Comparison of ENCODE assay signal across 12 cellular contexts in the genomic region with DNA sequence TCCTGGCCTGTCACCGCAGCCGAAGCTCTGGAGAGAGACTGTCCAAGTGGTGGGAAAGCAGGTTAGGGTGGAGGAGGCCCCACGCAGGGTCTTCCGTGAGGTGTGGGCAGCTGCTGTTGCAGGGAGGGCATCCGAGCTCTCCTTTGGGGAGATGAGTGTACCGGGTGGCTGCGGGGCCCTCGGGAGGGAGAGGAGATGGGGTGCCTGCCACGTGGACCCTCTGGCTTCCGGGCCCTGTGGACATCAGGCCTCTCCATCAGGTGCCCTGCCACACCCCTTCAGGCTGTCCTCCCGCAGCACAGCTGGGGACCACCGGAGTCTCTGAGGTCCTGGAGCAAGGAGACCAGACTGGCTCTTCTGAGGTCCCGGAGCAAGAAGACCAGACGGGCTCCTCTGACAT. TPM values are rescaled to one million over a fixed set of nuclear protein-coding genes. Genes with fewer than 3 reads are reported as not detected.
DNase-seq lines count a peak whose midpoint lies in the region; ATAC-seq, FAIRE-seq and TF ChIP-seq lines count a peak whose summit lies in the region.
"Had no signal": no experiment of that assay in that cellular context is flagged by ENCODE, and none has a peak within 500 bp of the region (broad histone marks: within the 10 kb centered on the region; RNA-seq: fewer than 3 reads in every experiment).

No MANE protein-coding gene starts in this region.

- H3K27ac Mint-ChIP-seq in activated CD4-positive, alpha-beta T cell treated with anti-CD3 and anti-CD28 coated beads for 36 hours: no peak overlapping the region
- no peak overlapping the region for H3K27ac Mint-ChIP-seq in activated CD4-positive, alpha-beta memory T cell treated with anti-CD3 and anti-CD28 coated beads, Interleukin-2, amount 10 ng/mL, durations not matched to agents 7 days and 5 days
- H3K27ac Mint-ChIP-seq in glutamatergic neuron (ENCODE audit: unreplicated experiment): peak overlapping the region; percentile 96

- ATAC-seq in activated CD4-positive, alpha-beta T cell treated with anti-CD3 and anti-CD28 coated beads for 36 hours: no peak

- no peak for FAIRE-seq in small intestine (lab: Jason Lieb, UNC)
- FAIRE-seq: GM18507 had no signal

- no peak overlapping the region for H3K9ac ChIP-seq in stomach smooth muscle (ENCODE audit: low read length in 2 of 2)
- H3K9ac ChIP-seq: parathyroid adenoma had no signal

- DNase-seq in activated CD4-positive, alpha-beta T cell treated with anti-CD3 and anti-CD28 coated beads for 36 hours: no peak
- DNase-seq in activated CD4-positive, alpha-beta T cell treated with anti-CD3 and anti-CD28 coated beads, Interleukin-2, amount 50 U/mL, for 1 hour: no peak
- DNase-seq in activated CD4-positive, alpha-beta memory T cell treated with anti-CD3 and anti-CD28 coated beads, Interleukin-2, amount 10 ng/mL, durations not matched to agents 7 days and 5 days: no peak
- no peak for DNase-seq in glutamatergic neuron
- DNase-seq in small intestine: no peak
- DNase-seq in cerebellum (ENCODE audit: low spot score): no peak
- no peak for DNase-seq in NCI-H1436 (lab: John Stamatoyannopoulos, UW)
- DNase-seq: ACHN, NCI-H1694 treated with DMSO at 0.1 percent for 48 hours had no signal

- H3K9me3 ChIP-seq in stomach smooth muscle (ENCODE audit: control insufficient read depth in 2 of 2, low read length in 2 of 2) (no peaks in the 10 kb centered on the region), small intestine (ENCODE audit: control insufficient read depth, low read depth) (no peaks in the 10 kb centered on the region)

- no peak for TF ChIP-seq CTCF in glutamatergic neuron (IDR thresholded peaks at IDR 0.05; ENCODE audit: partially characterized antibody, unreplicated experiment)

- POLR2A ChIA-PET in activated CD4-positive, alpha-beta T cell treated with anti-CD3 and anti-CD28 coated beads for 36 hours (lab: Charles Lee): no interaction called here
- POLR2A ChIA-PET in activated CD4-positive, alpha-beta memory T cell treated with anti-CD3 and anti-CD28 coated beads, Interleukin-2, amount 10 ng/mL, durations not matched to agents 7 days and 5 days (lab: Charles Lee): interaction anchor here (1.5 to 6.2 kb wide), 5 partner anchors 21 to 244 kb away, joined by 3 to 102 read pairs (median 19); a partner anchor contains a TSS

- peaks cover 4 to 13% of the 10 kb centered on the region in 2 donors for H3K36me3 ChIP-seq in stomach smooth muscle (ENCODE audit: control insufficient read depth in 2 of 2, insufficient read depth in 2 of 2, low read length in 2 of 2)
- no peaks in the 10 kb centered on the region for H3K36me3 ChIP-seq in small intestine (ENCODE audit: control insufficient read depth in 2 of 2, insufficient read depth in 2 of 2, low read length in 2 of 2)

- CTCF ChIA-PET in activated CD4-positive, alpha-beta T cell treated with anti-CD3 and anti-CD28 coated beads for 36 hours (lab: Charles Lee): interaction anchor here (1.9 kb wide), 1 partner anchor 67 kb away, joined by 6 read pairs; no protein-coding TSS in a partner anchor
- CTCF ChIA-PET in activated CD4-positive, alpha-beta memory T cell treated with anti-CD3 and anti-CD28 coated beads, Interleukin-2, amount 10 ng/mL, durations not matched to agents 7 days and 5 days (lab: Charles Lee): no interaction called here

- H3K4me1 ChIP-seq in stomach smooth muscle (ENCODE audit: control insufficient read depth, insufficient read depth, low read length) (peaks cover 29% of the 10 kb centered on the region), small intestine (ENCODE audit: control insufficient read depth in 2 of 2, insufficient read depth in 1 of 2, low read depth in 1 of 2, low read length in 1 of 2) (peaks cover 0 to under 1% of the 10 kb centered on the region in 2 donors)

- H3K27me3 ChIP-seq in stomach smooth muscle (ENCODE audit: control insufficient read depth in 1 of 2, insufficient read depth in 2 of 2, low read length in 2 of 2): no peaks in the 10 kb centered on the region
- no peaks in the 10 kb centered on the region for H3K27me3 ChIP-seq in small intestine (ENCODE audit: control insufficient read depth in 2 of 2, insufficient read depth in 2 of 2, low read length in 2 of 2)

- H3K9me3 Mint-ChIP-seq in activated CD4-positive, alpha-beta T cell treated with anti-CD3 and anti-CD28 coated beads for 36 hours (ENCODE audit: low read depth): no peaks in the 10 kb centered on the region
- no peaks in the 10 kb centered on the region for H3K9me3 Mint-ChIP-seq in activated CD4-positive, alpha-beta memory T cell treated with anti-CD3 and anti-CD28 coated beads, Interleukin-2, amount 10 ng/mL, durations not matched to agents 7 days and 5 days
- H3K9me3 Mint-ChIP-seq in glutamatergic neuron (ENCODE audit: unreplicated experiment): peaks cover 7% of the 10 kb centered on the region

- 88 to 92% (median 90%) methylated on average over 11 to 14 of the region's 14 CpGs for WGBS in small intestine, 3 donors

- peaks cover 11% of the 10 kb centered on the region for H3K36me3 Mint-ChIP-seq in activated CD4-positive, alpha-beta T cell treated with anti-CD3 and anti-CD28 coated beads for 36 hours (ENCODE audit: low read depth)
- peaks cover 29% of the 10 kb centered on the region for H3K36me3 Mint-ChIP-seq in activated CD4-positive, alpha-beta memory T cell treated with anti-CD3 and anti-CD28 coated beads, Interleukin-2, amount 10 ng/mL, durations not matched to agents 7 days and 5 days (ENCODE audit: low read depth)
- H3K36me3 Mint-ChIP-seq in glutamatergic neuron (ENCODE audit: unreplicated experiment): no peaks in the 10 kb centered on the region

- no peaks in the 10 kb centered on the region for H3K27me3 Mint-ChIP-seq in activated CD4-positive, alpha-beta T cell treated with anti-CD3 and anti-CD28 coated beads for 36 hours
- H3K27me3 Mint-ChIP-seq in activated CD4-positive, alpha-beta memory T cell treated with anti-CD3 and anti-CD28 coated beads, Interleukin-2, amount 10 ng/mL, durations not matched to agents 7 days and 5 days: no peaks in the 10 kb centered on the region
- H3K27me3 Mint-ChIP-seq in glutamatergic neuron (ENCODE audit: unreplicated experiment): peaks cover 12% of the 10 kb centered on the region

- H3K4me3 Mint-ChIP-seq in activated CD4-positive, alpha-beta T cell treated with anti-CD3 and anti-CD28 coated beads for 36 hours: peak overlapping the region; percentile 95
- H3K4me3 Mint-ChIP-seq in activated CD4-positive, alpha-beta memory T cell treated with anti-CD3 and anti-CD28 coated beads, Interleukin-2, amount 10 ng/mL, durations not matched to agents 7 days and 5 days: peak overlapping the region; percentile 95
- peak overlapping the region; percentile 98 for H3K4me3 Mint-ChIP-seq in glutamatergic neuron (ENCODE audit: unreplicated experiment)

- peaks cover 27% of the 10 kb centered on the region for H3K4me1 Mint-ChIP-seq in activated CD4-positive, alpha-beta T cell treated with anti-CD3 and anti-CD28 coated beads for 36 hours
- peaks cover 51% of the 10 kb centered on the region for H3K4me1 Mint-ChIP-seq in activated CD4-positive, alpha-beta memory T cell treated with anti-CD3 and anti-CD28 coated beads, Interleukin-2, amount 10 ng/mL, durations not matched to agents 7 days and 5 days
- H3K4me1 Mint-ChIP-seq in glutamatergic neuron (ENCODE audit: low read depth, unreplicated experiment): peaks cover 27% of the 10 kb centered on the region

- intact Hi-C loops in activated CD4-positive, alpha-beta T cell treated with anti-CD3 and anti-CD28 coated beads for 36 hours (cut with DNase I, micrococcal nuclease): loop anchor here (2.0 to 5.0 kb wide), 2 partner anchors 117 to 244 kb away; a partner anchor contains a TSS

- H3K27ac ChIP-seq in stomach smooth muscle (ENCODE audit: low read length) (peak overlapping the region; percentile 24), small intestine (ENCODE audit: low read depth in 1 of 2, low read length in 1 of 2) (no peak overlapping the region)

- peak overlapping the region in 1 of 2 donors; percentile 83 for H3K4me3 ChIP-seq in stomach smooth muscle (ENCODE audit: low read length in 2 of 2)
- no peak overlapping the region for H3K4me3 ChIP-seq in small intestine (ENCODE audit: low read depth in 1 of 2, low read length in 2 of 2)

RNA-seq across cellular contexts. Expression of a gene that starts 1.7 kb away (rescaled TPM):
- total RNA-seq in activated CD4-positive, alpha-beta T cell treated with anti-CD3 and anti-CD28 coated beads for 36 hours: 10 to 100 TPM; 14.8 to 18.8 TPM
- 10 to 100 TPM; 20.1 to 21.5 TPM for total RNA-seq in activated CD4-positive, alpha-beta memory T cell treated with anti-CD3 and anti-CD28 coated beads, Interleukin-2, amount 10 ng/mL, durations not matched to agents 7 days and 5 days
- total RNA-seq in glutamatergic neuron (ENCODE audit: unreplicated experiment) (123 TPM), cerebellum (26.9 TPM)
- 10 to 100 TPM in 2 of 3 donors, 1 to 10 TPM in 1; 9.5 to 20.3 (median 10.5) TPM for polyA plus RNA-seq in small intestine

RNA-seq across cellular contexts. Expression of a gene that starts 9.9 kb away (rescaled TPM):
- total RNA-seq in activated CD4-positive, alpha-beta T cell treated with anti-CD3 and anti-CD28 coated beads for 36 hours: 10 to 100 TPM; 31.7 to 38.8 TPM
- 10 to 100 TPM; 69.2 to 73.5 TPM for total RNA-seq in activated CD4-positive, alpha-beta memory T cell treated with anti-CD3 and anti-CD28 coated beads, Interleukin-2, amount 10 ng/mL, durations not matched to agents 7 days and 5 days
- total RNA-seq in glutamatergic neuron (ENCODE audit: unreplicated experiment) (1.8 TPM), cerebellum (not detected)
- 100 to 1,000 TPM in 2 of 3 donors, 10 to 100 TPM in 1; 84.7 to 363 (median 279) TPM for polyA plus RNA-seq in small intestine

RNA-seq across cellular contexts. Expression of a gene that starts 36.9 kb away (rescaled TPM):
- total RNA-seq in activated CD4-positive, alpha-beta T cell treated with anti-CD3 and anti-CD28 coated beads for 36 hours: 10 to 100 TPM; 33.0 to 34.9 TPM
- total RNA-seq in activated CD4-positive, alpha-beta memory T cell treated with anti-CD3 and anti-CD28 coated beads, Interleukin-2, amount 10 ng/mL, durations not matched to agents 7 days and 5 days: 100 to 1,000 TPM; 170 to 178 TPM
- total RNA-seq in glutamatergic neuron (ENCODE audit: unreplicated experiment): 26.5 TPM
- polyA plus RNA-seq in small intestine: 100 to 1,000 TPM in 2 of 3 donors, 10 to 100 TPM in 1; 96.1 to 219 (median 215) TPM
- total RNA-seq in cerebellum: 6.3 TPM

RNA-seq across cellular contexts. Expression of a gene that starts 55.3 kb away (rescaled TPM):
- total RNA-seq in activated CD4-positive, alpha-beta T cell treated with anti-CD3 and anti-CD28 coated beads for 36 hours: 100 to 1,000 TPM; 111 to 116 TPM
- 100 to 1,000 TPM; 109 to 117 TPM for total RNA-seq in activated CD4-positive, alpha-beta memory T cell treated with anti-CD3 and anti-CD28 coated beads, Interleukin-2, amount 10 ng/mL, durations not matched to agents 7 days and 5 days
- 85.9 TPM for total RNA-seq in glutamatergic neuron (ENCODE audit: unreplicated experiment)
- 100 to 1,000 TPM in 2 of 3 donors, 10 to 100 TPM in 1; 81.9 to 120 (median 119) TPM for polyA plus RNA-seq in small intestine
- 33.9 TPM for total RNA-seq in cerebellum

RNA-seq across cellular contexts. Expression of a gene that starts 57.7 kb away (rescaled TPM):
- total RNA-seq in activated CD4-positive, alpha-beta T cell treated with anti-CD3 and anti-CD28 coated beads for 36 hours: under 1 TPM; 0.07 to 0.18 TPM
- total RNA-seq in activated CD4-positive, alpha-beta memory T cell treated with anti-CD3 and anti-CD28 coated beads, Interleukin-2, amount 10 ng/mL, durations not matched to agents 7 days and 5 days: not detected
- not detected for total RNA-seq in glutamatergic neuron (ENCODE audit: unreplicated experiment)
- 100 to 1,000 TPM in 2 of 3 donors, 10 to 100 TPM in 1; 97.0 to 152 (median 125) TPM for polyA plus RNA-seq in small intestine
- 0.73 TPM for total RNA-seq in cerebellum

Comparison
In these comparisons a context has a peak if more than half of its experiments do, and no peak if none do; other contexts are left out.
1. RNA of a gene that starts 9.9 kb away (total RNA-seq): 69.2 to 73.5 TPM in activated CD4-positive, alpha-beta memory T cell treated with anti-CD3 and anti-CD28 coated beads, Interleukin-2, amount 10 ng/mL, durations not matched to agents 7 days and 5 days and 31.7 to 38.8 TPM in activated CD4-positive, alpha-beta T cell treated with anti-CD3 and anti-CD28 coated beads for 36 hours; 1.8 TPM in glutamatergic neuron (single experiment) and not detected in cerebellum (single experiment); every median in the first group is over 10 times any median in the second.
2. Peak in every context shown above with its lines, with median percentiles within 50 percentile points of each other: H3K4me3 Mint-ChIP-seq.